8 cellular contexts compared by ENCODE assay signal in genomic region chr9:127979333-127980055, GRCh38. TPM values are rescaled to one million over a fixed set of nuclear protein-coding genes. Genes with fewer than 3 reads are reported as not detected.
A peak's percentile ranks its signal among the peaks of the same experiment; 100 is the strongest.
DNase-seq lines count a peak whose midpoint lies in the region; ATAC-seq, FAIRE-seq and TF ChIP-seq lines count a peak whose summit lies in the region.

No MANE protein-coding gene starts in this region.

- H3K36me3 Mint-ChIP-seq in activated naive CD8-positive, alpha-beta T cell treated with anti-CD3 and anti-CD28 coated beads, Interleukin-2, amount 50 U/mL, for 24 hours (ENCODE audit: low read depth), result no peaks in the 10 kb centered on the region

- H3K27me3 Mint-ChIP-seq in activated naive CD8-positive, alpha-beta T cell treated with anti-CD3 and anti-CD28 coated beads, Interleukin-2, amount 50 U/mL, for 24 hours, result no peaks in the 10 kb centered on the region

- H3K9me3 ChIP-seq in A549 (no peaks in the 10 kb centered on the region), right atrium auricular region (no peaks in the 10 kb centered on the region)

- H3K27ac ChIP-seq in A549 (peak overlapping the region; percentile 97 to 98), right atrium auricular region (peak overlapping the region; percentile 87 to 91)

- H3K9me3 Mint-ChIP-seq in activated naive CD8-positive, alpha-beta T cell treated with anti-CD3 and anti-CD28 coated beads, Interleukin-2, amount 50 U/mL, for 24 hours, result no peaks in the 10 kb centered on the region

- H3K27ac Mint-ChIP-seq in activated naive CD8-positive, alpha-beta T cell treated with anti-CD3 and anti-CD28 coated beads, Interleukin-2, amount 50 U/mL, for 24 hours, result peak overlapping the region; percentile 88

- POLR2A ChIA-PET in A549 (lab: Yijun Ruan, JAX), result interaction anchor here (1.6 to 2.5 kb wide), 2 partner anchors 25 to 88 kb away, joined by 7 to 10 read pairs; partner anchors contain the start of gene NAIF1

- DNase-seq in A549 (ENCODE audit: low read depth in 1 of 2, low spot score in 1 of 2) (peak in 1 of 2 experiments; percentile 54), NCI-H1105 (lab: John Stamatoyannopoulos, UW) (peak; percentile 57), right atrium auricular region (ENCODE audit: low spot score) (peak; percentile 83), pons (ENCODE audit: low spot score) (peak; percentile 91), SK-N-DZ (ENCODE audit: low spot score) (no peak), D721Med (ENCODE audit: insufficient read length, low spot score) (no peak)
- DNase-seq in activated naive CD8-positive, alpha-beta T cell treated with anti-CD3 and anti-CD28 coated beads, Interleukin-2, amount 50 U/mL, for 24 hours, result peak; percentile 42

- peaks cover 56% of the 10 kb centered on the region for H3K4me1 ChIP-seq in A549
- H3K4me1 ChIP-seq in right atrium auricular region, result peaks cover 0 to 67% of the 10 kb centered on the region in 2 donors

- peak overlapping the region; percentile 91 for H3K4me3 ChIP-seq in A549
- H3K4me3 ChIP-seq in GM08714 (ENCODE audit: low read length), result peak overlapping the region; percentile 63
- H3K4me3 ChIP-seq in right atrium auricular region, result peak overlapping the region; percentile 75 to 86

- WGBS in A549 (ENCODE audit: missing lambda C conversion rate), result 1% methylated on average over 19 of the region's 24 CpGs

- no peak for TF ChIP-seq POLR2A in A549 (IDR thresholded peaks at IDR 0.05; ENCODE audit: low read length)

- H3K4me1 Mint-ChIP-seq in activated naive CD8-positive, alpha-beta T cell treated with anti-CD3 and anti-CD28 coated beads, Interleukin-2, amount 50 U/mL, for 24 hours, result peaks cover 74% of the 10 kb centered on the region

- H3K27me3 ChIP-seq in right atrium auricular region, result no peaks in the 10 kb centered on the region

- CTCF ChIA-PET in A549 (lab: Yijun Ruan, JAX), result interaction anchor here (0.7 to 17.9 kb wide), 14 partner anchors 9 to 138 kb away, joined by 3 to 173 read pairs (median 6); no protein-coding TSS in a partner anchor

- FAIRE-seq in A549 (lab: Jason Lieb, UNC), result no peak
- no peak for FAIRE-seq in D721Med (lab: Jason Lieb, UNC)

- TF ChIP-seq EP300 in A549 (IDR thresholded peaks at IDR 0.05), result no peak

- ATAC-seq in A549, result peak in 1 of 2 experiments; percentile 19; a peak in 3 of 6 replicates
- ATAC-seq in activated naive CD8-positive, alpha-beta T cell treated with anti-CD3 and anti-CD28 coated beads, Interleukin-2, amount 50 U/mL, for 24 hours, result no peak

- H3K4me2 ChIP-seq in A549, result peak overlapping the region; percentile 98

- no peaks in the 10 kb centered on the region for H3K36me3 ChIP-seq in right atrium auricular region

- TF ChIP-seq CTCF in A549 (IDR thresholded peaks at IDR 0.05), result no peak
- no peak for TF ChIP-seq CTCF in right atrium auricular region (IDR thresholded peaks at IDR 0.05)
- TF ChIP-seq CTCF in D721Med (IDR thresholded peaks at IDR 0.05; ENCODE audit: insufficient read depth, missing control alignments), result no peak

- TF ChIP-seq RAD21 in A549 (conservative IDR thresholded peaks at IDR 0.05 in 1 of 2, IDR thresholded peaks at IDR 0.05 in 1 of 2), result no peak

- peak overlapping the region; percentile 91 for H3K4me3 Mint-ChIP-seq in activated naive CD8-positive, alpha-beta T cell treated with anti-CD3 and anti-CD28 coated beads, Interleukin-2, amount 50 U/mL, for 24 hours

TF ChIP-seq in A549, 52 proteins besides CTCF, POLR2A, EP300 and RAD21:
- TF ChIP-seq HOXB5 (CRISPR knock-in tag; IDR thresholded peaks at IDR 0.05) (no peak), BHLHE40 (IDR thresholded peaks at IDR 0.05; ENCODE audit: low read depth, low read length) (no peak), CEBPB (IDR thresholded peaks at IDR 0.05) (peak in 1 of 2 experiments; percentile 55; a peak in 2 of 4 replicates), KDM5A (IDR thresholded peaks at IDR 0.05) (no peak), KDM1A (IDR thresholded peaks at IDR 0.05; ENCODE audit: low read depth) (no peak)
TF ChIP-seq in A549: peak in this region for 1.

RNA-seq across cellular contexts. Expression of gene EEIG1, which starts 1.3 kb away (rescaled TPM):
- polyA plus RNA-seq in A549 (2011; rRNA removed) (24.4 and 30.3 TPM in 2 replicates), A549 (2017; fragmentation: RNase III; extraction: RNeasy Plus Mini Kit Qiagen cat#74134 plus additional on column Dnase treatment) (24.1 to 33.0 TPM (median 31.5 TPM) in 3 replicates)
- polyA plus RNA-seq in A549 (2012; cell fraction: cytosol; rRNA removed), result 51.7 and 54.7 TPM in 2 replicates
- 83.0 and 94.5 TPM in 2 replicates for polyA plus RNA-seq in A549 (2012; cell fraction: nucleus; rRNA removed)
- 16.2 and 33.7 TPM in 2 replicates for polyA minus RNA-seq in A549 (2011; rRNA and poly(A)+ RNA removed)
- 10 to 100 TPM in 1 of 2 donors, 1 to 10 TPM in 1; 8.3 to 11.6 TPM for total RNA-seq in right atrium auricular region
- polyA plus RNA-seq in SK-N-DZ (2014; cell fraction: cytosol; rRNA removed), result 2.7 and 3.0 TPM in 2 replicates
- polyA plus RNA-seq in SK-N-DZ (2014; cell fraction: nucleus; rRNA removed), result 6.9 and 11.3 TPM in 2 replicates

RNA-seq across cellular contexts. Expression of gene DPM2, which starts 41.8 kb away (rescaled TPM):
- 41.9 and 48.8 TPM in 2 replicates for polyA plus RNA-seq in A549 (2011; rRNA removed)
- 63.0 and 76.3 TPM in 2 replicates for polyA plus RNA-seq in A549 (2012; cell fraction: cytosol; rRNA removed)
- polyA plus RNA-seq in A549 (2012; cell fraction: nucleus; rRNA removed), result 52.4 and 53.7 TPM in 2 replicates
- 45.9 to 50.1 TPM (median 46.3 TPM) in 3 replicates for polyA plus RNA-seq in A549 (2017; fragmentation: RNase III; extraction: RNeasy Plus Mini Kit Qiagen cat#74134 plus additional on column Dnase treatment)
- 78.6 and 82.1 TPM in 2 replicates for polyA minus RNA-seq in A549 (2011; rRNA and poly(A)+ RNA removed)
- total RNA-seq in right atrium auricular region, result 10 to 100 TPM in 1 of 2 donors, 1 to 10 TPM in 1; 4.7 to 11.4 TPM
- 52.5 and 55.6 TPM in 2 replicates for polyA plus RNA-seq in SK-N-DZ (2014; cell fraction: cytosol; rRNA removed)
- 46.6 and 51.6 TPM in 2 replicates for polyA plus RNA-seq in SK-N-DZ (2014; cell fraction: nucleus; rRNA removed)

RNA-seq across cellular contexts. Expression of gene PIP5KL1, which starts 48.9 kb away (rescaled TPM):
- 1.8 and 2.4 TPM in 2 replicates for polyA plus RNA-seq in A549 (2011; rRNA removed)
- polyA plus RNA-seq in A549 (2012; cell fraction: cytosol; rRNA removed), result 1.4 and 2.2 TPM in 2 replicates
- 19.9 and 20.7 TPM in 2 replicates for polyA plus RNA-seq in A549 (2012; cell fraction: nucleus; rRNA removed)
- 2.0 to 3.7 TPM (median 2.5 TPM) in 3 replicates for polyA plus RNA-seq in A549 (2017; fragmentation: RNase III; extraction: RNeasy Plus Mini Kit Qiagen cat#74134 plus additional on column Dnase treatment)
- polyA minus RNA-seq in A549 (2011; rRNA and poly(A)+ RNA removed), result 0.70 and 2.0 TPM in 2 replicates
- under 1 TPM in 1 of 2 donors, not detected in 1; 0.20 TPM for total RNA-seq in right atrium auricular region
- polyA plus RNA-seq in SK-N-DZ (2014; cell fraction: cytosol; rRNA removed), result 2.1 and 3.6 TPM in 2 replicates
- 18.2 and 18.8 TPM in 2 replicates for polyA plus RNA-seq in SK-N-DZ (2014; cell fraction: nucleus; rRNA removed)

Comparison
In these comparisons a context has a peak if more than half of its experiments do, and no peak if none do; other contexts are left out.
1. DNase-seq: peak in NCI-H1105 (single experiment), activated naive CD8-positive, alpha-beta T cell treated with anti-CD3 and anti-CD28 coated beads, Interleukin-2, amount 50 U/mL, for 24 hours (single experiment), right atrium auricular region (single experiment) and pons (single experiment); none in SK-N-DZ (single experiment) and D721Med (single experiment).
2. Peak in every context shown above with its lines, with median percentiles within 50 percentile points of each other: H3K4me3 ChIP-seq.